ENCODE assay signal across 8 cellular contexts in the genomic region with DNA sequence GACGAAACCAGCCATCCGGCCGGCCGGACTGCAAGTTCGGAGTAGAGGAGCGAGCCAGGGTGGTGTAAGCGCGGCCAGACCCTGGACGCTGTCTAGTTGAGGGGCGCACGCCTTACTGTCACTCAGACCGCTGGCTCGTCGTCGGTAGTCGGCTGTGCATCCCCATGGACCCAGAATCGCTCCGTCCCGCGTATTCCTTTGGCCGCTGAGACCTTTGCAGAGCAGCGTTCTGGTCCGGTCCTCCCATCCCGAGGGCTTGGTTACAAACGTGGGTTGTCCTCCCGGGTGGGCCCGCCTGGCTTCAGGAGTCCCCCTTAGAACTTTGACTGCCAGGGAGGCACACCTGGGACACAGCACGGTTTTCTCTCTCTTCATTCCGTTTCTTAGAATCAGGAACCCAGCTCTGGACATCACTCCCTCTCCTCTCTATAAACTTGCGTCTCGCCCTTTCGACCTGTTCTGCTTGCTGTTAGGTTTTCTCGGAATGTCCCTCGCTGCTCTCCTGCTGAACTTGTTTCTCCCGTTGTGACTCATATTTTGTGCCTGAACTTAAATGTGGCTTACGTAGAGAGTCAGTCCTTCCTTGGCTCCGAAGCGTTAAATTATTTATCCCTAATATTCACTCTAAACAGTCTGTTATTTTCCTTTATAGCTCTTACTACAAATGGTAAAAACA. TPM values are rescaled to one million over a fixed set of nuclear protein-coding genes. Genes with fewer than 3 reads are reported as not detected.
DNase-seq lines count a peak whose midpoint lies in the region; ATAC-seq and TF ChIP-seq lines count a peak whose summit lies in the region.

No MANE protein-coding gene starts in this region.

- H3K36me3 ChIP-seq in DOHH2 (ENCODE audit: control insufficient read depth, low read length), result peaks cover 38% of the 10 kb centered on the region
- H3K36me3 ChIP-seq in osteoblast (ENCODE audit: insufficient read depth, low read length), result peaks cover 20% of the 10 kb centered on the region

- H3K27ac ChIP-seq in DOHH2 (ENCODE audit: low read depth, low read length) (no peak overlapping the region), osteoblast (ENCODE audit: low read depth, low read length) (peak overlapping the region; percentile 82)

- POLR2A ChIA-PET in activated CD4-positive, alpha-beta T cell treated with anti-CD3 and anti-CD28 coated beads, Interleukin-2, amount 10 ng/mL, durations not matched to agents 7 days and 5 days (lab: Charles Lee), result no interaction called here

- H4K20me1 ChIP-seq in DOHH2 (ENCODE audit: control insufficient read depth, insufficient read depth, low read depth, low read length) (no peaks in the 10 kb centered on the region), osteoblast (ENCODE audit: insufficient read depth, low read length) (no peaks in the 10 kb centered on the region)

- no peaks in the 10 kb centered on the region for H3K9me3 ChIP-seq in DOHH2 (ENCODE audit: control insufficient read depth, insufficient read depth, low read length)
- H3K9me3 ChIP-seq in osteoblast (ENCODE audit: low read depth, low read length), result no peaks in the 10 kb centered on the region

- peaks cover 32% of the 10 kb centered on the region for H3K36me3 Mint-ChIP-seq in activated CD4-positive, alpha-beta T cell treated with anti-CD3 and anti-CD28 coated beads, Interleukin-2, amount 10 ng/mL, durations not matched to agents 7 days and 5 days (ENCODE audit: low read depth)

- peak overlapping the region; percentile 98 for H3K4me3 ChIP-seq in DOHH2 (ENCODE audit: low read length)
- peak overlapping the region; percentile 94 for H3K4me3 ChIP-seq in fibroblast of the aortic adventitia (ENCODE audit: low read depth, low read length)
- peak overlapping the region; percentile 92 for H3K4me3 ChIP-seq in osteoblast (ENCODE audit: insufficient read depth, low read length)

- DNase-seq in activated CD4-positive, alpha-beta T cell treated with anti-CD3 and anti-CD28 coated beads, Interleukin-2, amount 10 ng/mL, durations not matched to agents 7 days and 5 days, result peak; percentile 12
- peak; percentile 41 for DNase-seq in fibroblast of the aortic adventitia (ENCODE audit: low read depth)
- peak; percentile 69 for DNase-seq in osteoblast (ENCODE audit: insufficient read length, low spot score, missing footprints)
- no peak for DNase-seq in KG1 (lab: John Stamatoyannopoulos, UW)
- no peak for DNase-seq in NCI-H524 treated with DMSO at 0.1 percent for 48 hours (lab: John Stamatoyannopoulos, UW)

- no peaks in the 10 kb centered on the region for H3F3A ChIP-seq in DOHH2 (ENCODE audit: control insufficient read depth, insufficient read depth)

- H3K4me2 ChIP-seq in DOHH2 (ENCODE audit: low read length) (peak overlapping the region; percentile 87), osteoblast (ENCODE audit: insufficient read depth, low read length) (peak overlapping the region; percentile 99)

- H3K9me2 ChIP-seq in DOHH2 (replicated peaks; ENCODE audit: control insufficient read depth, low read length), result no peaks in the 10 kb centered on the region

- H3K79me2 ChIP-seq in DOHH2 (ENCODE audit: control insufficient read depth, low read length) (peaks cover 29% of the 10 kb centered on the region), osteoblast (ENCODE audit: insufficient read depth, low read length) (peaks cover 32% of the 10 kb centered on the region)

- H2AFZ ChIP-seq in osteoblast (ENCODE audit: low read length), result peak overlapping the region; percentile 95

- H3K9me3 Mint-ChIP-seq in activated CD4-positive, alpha-beta T cell treated with anti-CD3 and anti-CD28 coated beads, Interleukin-2, amount 10 ng/mL, durations not matched to agents 7 days and 5 days, result no peaks in the 10 kb centered on the region

- peak; percentile 46 for ATAC-seq in GM19452 (IDR thresholded peaks at IDR 0.05; ENCODE audit: unreplicated experiment)
- ATAC-seq in HG03439 (IDR thresholded peaks at IDR 0.05; ENCODE audit: unreplicated experiment), result peak; percentile 39

- CTCF ChIA-PET in activated CD4-positive, alpha-beta T cell treated with anti-CD3 and anti-CD28 coated beads, Interleukin-2, amount 10 ng/mL, durations not matched to agents 7 days and 5 days (lab: Charles Lee), result interaction anchor here (1.0 to 1.6 kb wide), 3 partner anchors 9 to 19 kb away, joined by 3 to 8 read pairs (median 4); no protein-coding TSS in a partner anchor

- TF ChIP-seq CTCF in DOHH2 (IDR thresholded peaks at IDR 0.05; ENCODE audit: low read depth, low read length, poor library complexity, severe bottlenecking) (no peak), fibroblast of the aortic adventitia (IDR thresholded peaks at IDR 0.05; ENCODE audit: insufficient read depth, low read length) (no peak), osteoblast (IDR thresholded peaks at IDR 0.05; ENCODE audit: extremely low read depth, low read depth, low read length) (no peak)

- no peaks in the 10 kb centered on the region for H3K27me3 ChIP-seq in DOHH2 (ENCODE audit: control insufficient read depth, low read length)
- H3K27me3 ChIP-seq in osteoblast (ENCODE audit: insufficient read depth, low read length), result no peaks in the 10 kb centered on the region

- peak overlapping the region; percentile 97 for H3K4me3 Mint-ChIP-seq in activated CD4-positive, alpha-beta T cell treated with anti-CD3 and anti-CD28 coated beads, Interleukin-2, amount 10 ng/mL, durations not matched to agents 7 days and 5 days

- H3K4me1 ChIP-seq in DOHH2 (ENCODE audit: control insufficient read depth, low read length) (peaks cover 20% of the 10 kb centered on the region), osteoblast (ENCODE audit: insufficient read depth, low read length) (peaks cover 16% of the 10 kb centered on the region)

- peaks cover 37% of the 10 kb centered on the region for H3K4me1 Mint-ChIP-seq in activated CD4-positive, alpha-beta T cell treated with anti-CD3 and anti-CD28 coated beads, Interleukin-2, amount 10 ng/mL, durations not matched to agents 7 days and 5 days

- peaks cover 2% of the 10 kb centered on the region for H3K27me3 Mint-ChIP-seq in activated CD4-positive, alpha-beta T cell treated with anti-CD3 and anti-CD28 coated beads, Interleukin-2, amount 10 ng/mL, durations not matched to agents 7 days and 5 days

- peak overlapping the region; percentile 94 for H3K27ac Mint-ChIP-seq in activated CD4-positive, alpha-beta T cell treated with anti-CD3 and anti-CD28 coated beads, Interleukin-2, amount 10 ng/mL, durations not matched to agents 7 days and 5 days

RNA-seq across cellular contexts. Expression of a gene that starts 0.7 kb away (rescaled TPM):
- 10 to 100 TPM; 40.4 to 44.2 TPM for total RNA-seq in activated CD4-positive, alpha-beta T cell treated with anti-CD3 and anti-CD28 coated beads, Interleukin-2, amount 10 ng/mL, durations not matched to agents 7 days and 5 days
- total RNA-seq in fibroblast of the aortic adventitia (ENCODE audit: low replicate concordance) (19.9 and 21.4 TPM in 2 replicates), osteoblast (17.1 and 20.3 TPM in 2 replicates)

Comparison
In these comparisons a context has a peak if more than half of its experiments do, and no peak if none do; other contexts are left out.
1. DNase-seq: peak in activated CD4-positive, alpha-beta T cell treated with anti-CD3 and anti-CD28 coated beads, Interleukin-2, amount 10 ng/mL, durations not matched to agents 7 days and 5 days (single experiment), fibroblast of the aortic adventitia (single experiment) and osteoblast (single experiment); none in KG1 (single experiment) and NCI-H524 treated with DMSO at 0.1 percent for 48 hours (single experiment).
2. Peak in every context shown above with its lines, with median percentiles within 50 percentile points of each other: H3K4me3 ChIP-seq.